19 cellular contexts compared by ENCODE assay signal in the genomic region with DNA sequence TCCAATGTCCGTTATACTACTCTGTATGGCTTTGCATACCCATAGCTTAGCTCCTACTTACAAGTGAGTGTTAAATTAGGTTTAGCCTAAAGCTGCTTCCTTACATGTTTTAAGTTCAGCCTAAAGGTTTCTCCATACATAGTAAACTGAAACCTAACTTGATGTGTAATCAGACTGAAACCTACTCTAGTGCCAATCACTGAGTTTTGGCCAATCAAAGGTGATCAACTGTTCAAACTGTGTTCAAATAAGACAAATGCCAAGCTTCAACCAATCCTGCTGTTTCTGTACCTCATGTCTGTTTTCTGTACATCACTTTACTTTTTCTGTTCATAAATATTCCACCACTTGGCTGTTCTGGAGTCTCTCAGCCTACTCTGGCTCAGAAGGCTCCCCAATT. TPM values are rescaled to one million over a fixed set of nuclear protein-coding genes. Genes with fewer than 3 reads are reported as not detected.
DNase-seq lines count a peak whose midpoint lies in the region; ATAC-seq, FAIRE-seq and TF ChIP-seq lines count a peak whose summit lies in the region.
"Had no signal": no experiment of that assay in that cellular context is flagged by ENCODE, and none has a peak within 500 bp of the region (broad histone marks: within the 10 kb centered on the region; RNA-seq: fewer than 3 reads in every experiment).

No MANE protein-coding gene starts in this region.

- no peak overlapping the region for H3K4me2 ChIP-seq in GM23338
- H3K4me2 ChIP-seq in K562 (ENCODE audit: insufficient read depth, low read length) = no peak overlapping the region
- H3K4me2 ChIP-seq: BLaER1 had no signal

- H3K9me2 ChIP-seq in GM23338 (ENCODE audit: insufficient read depth) = no peaks in the 10 kb centered on the region

- H3K27ac Mint-ChIP-seq in activated CD4-positive, alpha-beta T cell treated with anti-CD3 and anti-CD28 coated beads, Interleukin-2, amount 10 ng/mL, durations not matched to agents 24 days and 14 days = peak overlapping the region; percentile 46
- H3K27ac Mint-ChIP-seq in GM23338 = no peak overlapping the region
- no peak overlapping the region for H3K27ac Mint-ChIP-seq in CD8-positive, alpha-beta T cell

- no peak for TF ChIP-seq RAD21 in K562 (CRISPR knock-in tag; conservative IDR thresholded peaks at IDR 0.05 in 1 of 2, IDR thresholded peaks at IDR 0.05 in 1 of 2)

- no peaks in the 10 kb centered on the region for H3K9me3 ChIP-seq in K562 (replicated peaks; ENCODE audit: control insufficient read depth, insufficient read depth, low read depth, low read length)
- H3K9me3 ChIP-seq in CD8-positive, alpha-beta T cell (ENCODE audit: low read length) = no peaks in the 10 kb centered on the region
- H3K9me3 ChIP-seq: BLaER1 had no signal

- H3K27me3 ChIP-seq in GM23338 (ENCODE audit: insufficient read depth) (no peaks in the 10 kb centered on the region), K562 (ENCODE audit: control insufficient read depth in 2 of 2, insufficient read depth in 2 of 2, low read length in 2 of 2) (peaks cover 11 to 15% of the 10 kb centered on the region in 2 experiments; a peak in 4 of 5 replicates)
- no peaks in the 10 kb centered on the region for H3K27me3 ChIP-seq in CD8-positive, alpha-beta T cell (ENCODE audit: insufficient read depth, low read length)
- H3K27me3 ChIP-seq: BLaER1 had no signal

- DNase-seq in activated CD4-positive, alpha-beta T cell treated with anti-CD3 and anti-CD28 coated beads, Interleukin-2, amount 10 ng/mL, durations not matched to agents 24 days and 14 days = no peak
- no peak for DNase-seq in activated CD4-positive, alpha-beta T cell treated with anti-CD3 and anti-CD28 coated beads for 48 hours
- no peak for DNase-seq in GM23338 (ENCODE audit: low spot score)
- DNase-seq in K562 (ENCODE audit: extremely low read depth in 1 of 4, low spot score in 3 of 4) = no peak
- no peak for DNase-seq in CD8-positive, alpha-beta T cell
- DNase-seq: CD8-positive, alpha-beta memory T cell; DMS79 treated with DMSO at 0.1 percent for 48 hours; NCI-H1417 treated with DMSO at 0.1 percent for 48 hours; NCI-H1930; NCI-H446; NCI-H69; NK-92 treated with Interleukin-12 subunit alpha and Interleukin-12 subunit beta, amount 100 ng/mL, for 24 hours; RPMI8226 had no signal

- no peak overlapping the region for H3K4me3 ChIP-seq in GM23338
- no peak overlapping the region for H3K4me3 ChIP-seq in K562
- H3K4me3 ChIP-seq in CD8-positive, alpha-beta T cell (ENCODE audit: low read depth, low read length) = no peak overlapping the region
- H3K4me3 ChIP-seq: BLaER1 had no signal

- TF ChIP-seq CTCF in GM23338 (conservative IDR thresholded peaks at IDR 0.05; ENCODE audit: low read depth in 2 of 2) = no peak
- no peak for TF ChIP-seq CTCF in K562 (IDR thresholded peaks at IDR 0.05 in 2 of 3, conservative IDR thresholded peaks at IDR 0.05 in 1 of 3; ENCODE audit: insufficient read depth in 2 of 3, low read depth in 1 of 3, low read length in 3 of 3)
- TF ChIP-seq CTCF in CD8-positive, alpha-beta T cell (IDR thresholded peaks at IDR 0.05) = no peak

- CTCF ChIA-PET in K562 (lab: Yijun Ruan, JAX; ENCODE audit: low intra/inter-chr PET ratio) = interaction anchor here (0.6 kb wide), 1 partner anchor 104 kb away, joined by 3 read pairs; no protein-coding TSS in a partner anchor
- CTCF ChIA-PET in CD8-positive, alpha-beta T cell (lab: Charles Lee) = interaction anchor here (1.1 to 30.1 kb wide), 6 partner anchors 11 to 151 kb away, joined by 3 to 662 read pairs (median 216); a partner anchor contains a TSS

- H3K79me2 ChIP-seq in GM23338 (replicated peaks; ENCODE audit: insufficient read depth) (no peaks in the 10 kb centered on the region), K562 (ENCODE audit: control insufficient read depth, insufficient read depth, low read length) (no peaks in the 10 kb centered on the region)

- POLR2A ChIA-PET in K562 (lab: Yijun Ruan, JAX) = interaction anchor here (1.2 to 12.5 kb wide), 4 partner anchors 9 to 76 kb away, joined by 3 to 384 read pairs (median 6); a partner anchor contains a TSS
- POLR2A ChIA-PET in CD8-positive, alpha-beta T cell (lab: Charles Lee) = interaction anchor here (1.5 to 1.7 kb wide), 2 partner anchors 17 to 35 kb away, joined by 4 to 6 read pairs; no protein-coding TSS in a partner anchor

- peaks cover 4% of the 10 kb centered on the region; the same call in 1 of the 2 replicates for H3K4me1 ChIP-seq in GM23338 (ENCODE audit: insufficient read depth)
- H3K4me1 ChIP-seq in K562 (replicated peaks in 1 of 2; ENCODE audit: control insufficient read depth in 2 of 2, insufficient read depth in 2 of 2, low read length in 2 of 2) = peaks cover 0 to 1% of the 10 kb centered on the region in 2 experiments; a peak in 2 of 5 replicates
- peaks cover 5% of the 10 kb centered on the region for H3K4me1 ChIP-seq in CD8-positive, alpha-beta T cell (ENCODE audit: insufficient read depth, low read length)
- H3K4me1 ChIP-seq: BLaER1 had no signal

- TF ChIP-seq POLR2A in K562 (conservative IDR thresholded peaks at IDR 0.05) = no peak

- no peak overlapping the region for H3K9ac ChIP-seq in K562 (ENCODE audit: insufficient read depth in 1 of 2, low read depth in 2 of 2, low read length in 2 of 2)
- H3K9ac ChIP-seq: BLaER1 had no signal

- intact Hi-C loops in activated CD4-positive, alpha-beta T cell treated with anti-CD3 and anti-CD28 coated beads, Interleukin-2, amount 10 ng/mL, durations not matched to agents 24 days and 14 days (cut with micrococcal nuclease) = no loop called here
- intact Hi-C loops in K562 (cut with micrococcal nuclease) = no loop called here
- intact Hi-C loops in CD8-positive, alpha-beta T cell (cut with DNase I, micrococcal nuclease) = no loop called here

- H4K20me1 ChIP-seq in GM23338 (replicated peaks; ENCODE audit: insufficient read depth) = no peaks in the 10 kb centered on the region; the same call in 1 of the 2 replicates
- H4K20me1 ChIP-seq in K562 (replicated peaks; ENCODE audit: control insufficient read depth, insufficient read depth, low read length) = peaks cover 3% of the 10 kb centered on the region; the same call in 1 of the 2 replicates

- no peak overlapping the region for H3K4me3 Mint-ChIP-seq in activated CD4-positive, alpha-beta T cell treated with anti-CD3 and anti-CD28 coated beads, Interleukin-2, amount 10 ng/mL, durations not matched to agents 24 days and 14 days
- H3K4me3 Mint-ChIP-seq in GM23338 = no peak overlapping the region
- no peak overlapping the region for H3K4me3 Mint-ChIP-seq in CD8-positive, alpha-beta T cell
- H3K4me3 Mint-ChIP-seq: CD8-positive, alpha-beta memory T cell had no signal

- H2AFZ ChIP-seq in GM23338 = peak overlapping the region; percentile 80
- no peak overlapping the region for H2AFZ ChIP-seq in K562 (ENCODE audit: low read depth, low read length)

- peaks cover 4% of the 10 kb centered on the region; the same call in 1 of the 2 replicates for H3F3A ChIP-seq in GM23338 (replicated peaks; ENCODE audit: low read depth)

- no peaks in the 10 kb centered on the region for H3K9me1 ChIP-seq in K562 (ENCODE audit: control insufficient read depth, insufficient read depth, low read length)

- H3K4me1 Mint-ChIP-seq in activated CD4-positive, alpha-beta T cell treated with anti-CD3 and anti-CD28 coated beads, Interleukin-2, amount 10 ng/mL, durations not matched to agents 24 days and 14 days = peaks cover 13% of the 10 kb centered on the region
- peaks cover 13% of the 10 kb centered on the region for H3K4me1 Mint-ChIP-seq in GM23338
- H3K4me1 Mint-ChIP-seq in CD8-positive, alpha-beta T cell (ENCODE audit: low read depth) = peaks cover 6% of the 10 kb centered on the region

- WGBS in K562 (ENCODE audit: insufficient coverage, low coverage, missing lambda C conversion rate) = 6% methylated on average over 1 of the region's 1 CpG

- in situ Hi-C loops in K562 (cut with MboI) = loop anchor here (5.0 to 10.0 kb wide), 2 partner anchors 55 to 102 kb away; no protein-coding TSS in a partner anchor

- H3K36me3 ChIP-seq in GM23338 (ENCODE audit: insufficient read depth) (no peaks in the 10 kb centered on the region), K562 (ENCODE audit: control insufficient read depth, insufficient read depth, low read length) (no peaks in the 10 kb centered on the region)
- no peaks in the 10 kb centered on the region for H3K36me3 ChIP-seq in CD8-positive, alpha-beta T cell (ENCODE audit: insufficient read depth, low read length)
- H3K36me3 ChIP-seq: BLaER1 had no signal

- no peak for TF ChIP-seq EP300 in K562 (IDR thresholded peaks at IDR 0.05; ENCODE audit: low read length)

- peaks cover 23% of the 10 kb centered on the region for H3K27me3 Mint-ChIP-seq in activated CD4-positive, alpha-beta T cell treated with anti-CD3 and anti-CD28 coated beads, Interleukin-2, amount 10 ng/mL, durations not matched to agents 24 days and 14 days
- peaks cover 4% of the 10 kb centered on the region for H3K27me3 Mint-ChIP-seq in GM23338 (ENCODE audit: insufficient read depth, low read depth, poor library complexity)
- peaks cover 3% of the 10 kb centered on the region for H3K27me3 Mint-ChIP-seq in CD8-positive, alpha-beta T cell (ENCODE audit: low read depth)

- no peak for FAIRE-seq in K562 (lab: Jason Lieb, UNC)
- FAIRE-seq: D721Med, H54, HTR-8/SVneo had no signal

- H3K27ac ChIP-seq in GM23338 (ENCODE audit: low read depth) (no peak overlapping the region), K562 (ENCODE audit: extremely low read depth, low read depth, low read length) (no peak overlapping the region)
- H3K27ac ChIP-seq in CD8-positive, alpha-beta T cell (ENCODE audit: low read depth, low read length) = no peak overlapping the region
- H3K27ac ChIP-seq: BLaER1 had no signal

- no peaks in the 10 kb centered on the region for H3K36me3 Mint-ChIP-seq in activated CD4-positive, alpha-beta T cell treated with anti-CD3 and anti-CD28 coated beads, Interleukin-2, amount 10 ng/mL, durations not matched to agents 24 days and 14 days (ENCODE audit: low read depth)
- no peaks in the 10 kb centered on the region for H3K36me3 Mint-ChIP-seq in GM23338 (ENCODE audit: low read depth)
- H3K36me3 Mint-ChIP-seq in CD8-positive, alpha-beta T cell = no peaks in the 10 kb centered on the region
- H3K36me3 Mint-ChIP-seq: CD8-positive, alpha-beta memory T cell had no signal

- no TSS peak for BruUV-seq in K562 (replicated peaks; lab: Mats Ljungman, UMichigan)

- ATAC-seq in GM23338 (no peak), K562 (no peak), GM21723 (IDR thresholded peaks at IDR 0.05; ENCODE audit: unreplicated experiment) (no peak)
- ATAC-seq in CD8-positive, alpha-beta T cell = no peak

- H3K9me3 Mint-ChIP-seq in activated CD4-positive, alpha-beta T cell treated with anti-CD3 and anti-CD28 coated beads, Interleukin-2, amount 10 ng/mL, durations not matched to agents 24 days and 14 days = no peaks in the 10 kb centered on the region
- H3K9me3 Mint-ChIP-seq in GM23338 = no peaks in the 10 kb centered on the region
- H3K9me3 Mint-ChIP-seq in CD8-positive, alpha-beta T cell = no peaks in the 10 kb centered on the region
- H3K9me3 Mint-ChIP-seq: CD8-positive, alpha-beta memory T cell had no signal

RNA-seq across cellular contexts. Expression of a gene that starts 20.0 kb away (rescaled TPM):
- 0.21 and 0.38 TPM in 2 replicates for total RNA-seq in activated CD4-positive, alpha-beta T cell treated with anti-CD3 and anti-CD28 coated beads, Interleukin-2, amount 10 ng/mL, durations not matched to agents 24 days and 14 days
- 30.5 and 34.2 TPM in 2 replicates for total RNA-seq in GM23338 (2014; rRNA removed; shearing (Covaris generic))
- 4.8 TPM in 2 replicates for polyA plus RNA-seq in GM23338 (2016; fragmentation: Nextera tagmentation; extraction: Ambion mirVana)
- not detected in 2 replicates for total RNA-seq in K562 (2011; cell fraction: chromatin; rRNA removed; ENCODE audit: low replicate concordance)
- not detected in 2 replicates for total RNA-seq in K562 (2011; cell fraction: nucleolus; rRNA removed)
- not detected in 2 replicates for total RNA-seq in K562 (2011; cell fraction: nucleoplasm; rRNA removed)
- not detected in 2 replicates for total RNA-seq in K562 (2014; rRNA removed)
- total RNA-seq in K562 (2014; rRNA removed; fragmentation: Illumina TruSeq; extraction: Trizol) = not detected in 2 replicates
- total RNA-seq in K562 (2015; rRNA removed; fragmentation: Illumina TruSeq; extraction: Trizol) = not detected in 2 replicates
- 0.07 TPM in 1 of 2 replicates, not detected in the other for total RNA-seq in K562 (2021)
- polyA plus RNA-seq in K562 (2011; rRNA removed) = not detected in 2 replicates
- polyA plus RNA-seq in K562 (2011; cell fraction: cytosol; rRNA removed) = not detected in 2 replicates
- polyA plus RNA-seq in K562 (2011; cell fraction: nucleus; rRNA removed) = not detected in 2 replicates
- polyA plus RNA-seq in K562 (2012) = not detected in 2 replicates
- not detected in 2 replicates for polyA plus RNA-seq in K562 (2014; fragmentation: Illumina TruSeq; extraction: Trizol)
- not detected for polyA plus RNA-seq in K562 (2014; fragmentation: Nextera tagmentation; extraction: Ambion mirVana)
- polyA plus RNA-seq in K562 (2014; rRNA removed) = not detected in 2 replicates
- polyA minus RNA-seq in K562 (2011; rRNA and poly(A)+ RNA removed) = not detected in 2 replicates
- not detected in 2 replicates for polyA minus RNA-seq in K562 (2011; cell fraction: cytosol; rRNA and poly(A)+ RNA removed)
- polyA minus RNA-seq in K562 (2011; cell fraction: nucleus; rRNA and poly(A)+ RNA removed) = not detected in 2 replicates
- 10 to 100 TPM; 16.2 to 18.5 TPM for total RNA-seq in CD8-positive, alpha-beta T cell
- total RNA-seq: A172 had no signal

RNA-seq across cellular contexts. Expression of a gene that starts 21.0 kb away (rescaled TPM):
- total RNA-seq in activated CD4-positive, alpha-beta T cell treated with anti-CD3 and anti-CD28 coated beads, Interleukin-2, amount 10 ng/mL, durations not matched to agents 24 days and 14 days = 320 TPM in 2 replicates
- 169 and 182 TPM in 2 replicates for total RNA-seq in GM23338 (2014; rRNA removed; shearing (Covaris generic))
- polyA plus RNA-seq in GM23338 (2016; fragmentation: Nextera tagmentation; extraction: Ambion mirVana) (81.9 and 84.9 TPM in 2 replicates), K562 (2011; rRNA removed) (189 and 242 TPM in 2 replicates), K562 (2014; fragmentation: Illumina TruSeq; extraction: Trizol) (211 and 252 TPM in 2 replicates), K562 (2014; fragmentation: Nextera tagmentation; extraction: Ambion mirVana) (100 to 1,000 TPM in 1 of 2 experiments, 10 to 100 TPM in 1; 19.0 to 113 TPM), K562 (2014; rRNA removed) (192 and 194 TPM in 2 replicates)
- total RNA-seq in K562 (2011; cell fraction: chromatin; rRNA removed; ENCODE audit: low replicate concordance) = 729 and 883 TPM in 2 replicates
- 319 and 374 TPM in 2 replicates for total RNA-seq in K562 (2011; cell fraction: nucleolus; rRNA removed)
- 421 and 486 TPM in 2 replicates for total RNA-seq in K562 (2011; cell fraction: nucleoplasm; rRNA removed)
- total RNA-seq in K562 (2014; rRNA removed) (133 and 136 TPM in 2 replicates), K562 (2014; rRNA removed; fragmentation: Illumina TruSeq; extraction: Trizol) (135 and 136 TPM in 2 replicates), K562 (2015; rRNA removed; fragmentation: Illumina TruSeq; extraction: Trizol) (185 and 186 TPM in 2 replicates), K562 (2021) (173 and 181 TPM in 2 replicates)
- 99.8 and 136 TPM in 2 replicates for polyA plus RNA-seq in K562 (2011; cell fraction: cytosol; rRNA removed)
- 407 and 463 TPM in 2 replicates for polyA plus RNA-seq in K562 (2011; cell fraction: nucleus; rRNA removed)
- polyA plus RNA-seq in K562 (2012) = 164 and 174 TPM in 2 replicates
- 117 and 145 TPM in 2 replicates for polyA minus RNA-seq in K562 (2011; rRNA and poly(A)+ RNA removed)
- polyA minus RNA-seq in K562 (2011; cell fraction: cytosol; rRNA and poly(A)+ RNA removed) = 73.6 and 84.6 TPM in 2 replicates
- 153 and 260 TPM in 2 replicates for polyA minus RNA-seq in K562 (2011; cell fraction: nucleus; rRNA and poly(A)+ RNA removed)
- 100 to 1,000 TPM; 333 to 340 TPM for total RNA-seq in CD8-positive, alpha-beta T cell

RNA-seq across cellular contexts. Expression of a gene that starts 36.5 kb away (rescaled TPM):
- total RNA-seq in activated CD4-positive, alpha-beta T cell treated with anti-CD3 and anti-CD28 coated beads, Interleukin-2, amount 10 ng/mL, durations not matched to agents 24 days and 14 days = 8.1 and 8.7 TPM in 2 replicates
- 3.5 and 5.2 TPM in 2 replicates for total RNA-seq in GM23338 (2014; rRNA removed; shearing (Covaris generic))
- polyA plus RNA-seq in GM23338 (2016; fragmentation: Nextera tagmentation; extraction: Ambion mirVana) (6.2 and 8.1 TPM in 2 replicates), K562 (2011; rRNA removed) (0.13 and 0.28 TPM in 2 replicates), K562 (2014; fragmentation: Illumina TruSeq; extraction: Trizol) (0.50 and 0.83 TPM in 2 replicates), K562 (2014; fragmentation: Nextera tagmentation; extraction: Ambion mirVana) (under 1 TPM; 0.18 to 0.78 TPM), K562 (2014; rRNA removed) (0.48 and 1.7 TPM in 2 replicates)
- total RNA-seq in K562 (2011; cell fraction: chromatin; rRNA removed; ENCODE audit: low replicate concordance) = 0.55 and 0.81 TPM in 2 replicates
- total RNA-seq in K562 (2011; cell fraction: nucleolus; rRNA removed) = 0.83 and 0.92 TPM in 2 replicates
- total RNA-seq in K562 (2011; cell fraction: nucleoplasm; rRNA removed) = 2.4 and 2.9 TPM in 2 replicates
- total RNA-seq in K562 (2014; rRNA removed) (0.23 and 0.33 TPM in 2 replicates), K562 (2014; rRNA removed; fragmentation: Illumina TruSeq; extraction: Trizol) (0.29 and 0.51 TPM in 2 replicates), K562 (2015; rRNA removed; fragmentation: Illumina TruSeq; extraction: Trizol) (0.58 and 0.60 TPM in 2 replicates), K562 (2021) (0.47 and 0.75 TPM in 2 replicates)
- 0.56 and 0.73 TPM in 2 replicates for polyA plus RNA-seq in K562 (2011; cell fraction: cytosol; rRNA removed)
- polyA plus RNA-seq in K562 (2011; cell fraction: nucleus; rRNA removed) = 2.3 TPM in 2 replicates
- 0.76 and 1.1 TPM in 2 replicates for polyA plus RNA-seq in K562 (2012)
- 0.25 and 0.39 TPM in 2 replicates for polyA minus RNA-seq in K562 (2011; rRNA and poly(A)+ RNA removed)
- not detected in 2 replicates for polyA minus RNA-seq in K562 (2011; cell fraction: cytosol; rRNA and poly(A)+ RNA removed)
- 1.8 and 2.3 TPM in 2 replicates for polyA minus RNA-seq in K562 (2011; cell fraction: nucleus; rRNA and poly(A)+ RNA removed)
- 10 to 100 TPM; 25.9 to 32.3 TPM for total RNA-seq in CD8-positive, alpha-beta T cell

RNA-seq across cellular contexts. Expression of a gene that starts 48.5 kb away (rescaled TPM):
- total RNA-seq in activated CD4-positive, alpha-beta T cell treated with anti-CD3 and anti-CD28 coated beads, Interleukin-2, amount 10 ng/mL, durations not matched to agents 24 days and 14 days = 0.75 and 0.80 TPM in 2 replicates
- total RNA-seq in GM23338 (2014; rRNA removed; shearing (Covaris generic)) = 1.3 and 1.6 TPM in 2 replicates
- 0.70 and 1.4 TPM in 2 replicates for polyA plus RNA-seq in GM23338 (2016; fragmentation: Nextera tagmentation; extraction: Ambion mirVana)
- total RNA-seq in K562 (2011; cell fraction: chromatin; rRNA removed; ENCODE audit: low replicate concordance) = not detected in 2 replicates
- total RNA-seq in K562 (2011; cell fraction: nucleolus; rRNA removed) = not detected in 2 replicates
- not detected in 2 replicates for total RNA-seq in K562 (2011; cell fraction: nucleoplasm; rRNA removed)
- not detected in 2 replicates for total RNA-seq in K562 (2014; rRNA removed)
- not detected in 2 replicates for total RNA-seq in K562 (2014; rRNA removed; fragmentation: Illumina TruSeq; extraction: Trizol)
- not detected in 2 replicates for total RNA-seq in K562 (2015; rRNA removed; fragmentation: Illumina TruSeq; extraction: Trizol)
- total RNA-seq in K562 (2021) = 0.18 and 0.38 TPM in 2 replicates
- not detected in 2 replicates for polyA plus RNA-seq in K562 (2011; rRNA removed)
- not detected in 2 replicates for polyA plus RNA-seq in K562 (2011; cell fraction: cytosol; rRNA removed)
- polyA plus RNA-seq in K562 (2011; cell fraction: nucleus; rRNA removed) = not detected in 2 replicates
- not detected in 2 replicates for polyA plus RNA-seq in K562 (2012)
- not detected in 2 replicates for polyA plus RNA-seq in K562 (2014; fragmentation: Illumina TruSeq; extraction: Trizol)
- polyA plus RNA-seq in K562 (2014; fragmentation: Nextera tagmentation; extraction: Ambion mirVana) = not detected
- polyA plus RNA-seq in K562 (2014; rRNA removed) = 0.03 TPM in 1 of 2 replicates, not detected in the other
- not detected in 2 replicates for polyA minus RNA-seq in K562 (2011; rRNA and poly(A)+ RNA removed)
- polyA minus RNA-seq in K562 (2011; cell fraction: cytosol; rRNA and poly(A)+ RNA removed) = not detected in 2 replicates
- polyA minus RNA-seq in K562 (2011; cell fraction: nucleus; rRNA and poly(A)+ RNA removed) = not detected in 2 replicates
- total RNA-seq in CD8-positive, alpha-beta T cell = 1 to 10 TPM; 8.9 to 9.9 TPM
- total RNA-seq: A172 had no signal

Comparison
In these comparisons a context has a peak if more than half of its experiments do, and no peak if none do; other contexts are left out.
1. RNA of a gene that starts 20.0 kb away (total RNA-seq): 30.5 to 34.2 TPM in GM23338 and 16.2 to 18.5 TPM in CD8-positive, alpha-beta T cell; 0.21 to 0.38 TPM in activated CD4-positive, alpha-beta T cell treated with anti-CD3 and anti-CD28 coated beads, Interleukin-2, amount 10 ng/mL, durations not matched to agents 24 days and 14 days and 0.07 TPM in K562; every median in the first group is over 10 times any median in the second.